In genomic region chr2:10717630-10718029, GRCh38 we compare ENCODE assay signal across 13 cellular contexts. TPM values are rescaled to one million over a fixed set of nuclear protein-coding genes. Genes with fewer than 3 reads are reported as not detected.
DNase-seq lines count a peak whose midpoint lies in the region; ATAC-seq and TF ChIP-seq lines count a peak whose summit lies in the region.
"Had no signal": no experiment of that assay in that cellular context is flagged by ENCODE, and none has a peak within 500 bp of the region (broad histone marks: within the 10 kb centered on the region; RNA-seq: fewer than 3 reads in every experiment).

No MANE protein-coding gene starts in this region.

- no peak overlapping the region for H3K4me3 ChIP-seq in RWPE2 (ENCODE audit: severe bottlenecking)
- peak overlapping the region; percentile 10 for H3K4me3 ChIP-seq in retinal pigment epithelial cell (ENCODE audit: low read length)
- H3K4me3 ChIP-seq: skin epidermis had no signal

- H3K4me1 ChIP-seq in RWPE2 (ENCODE audit: insufficient read depth, poor library complexity, severe bottlenecking) = peaks cover 20% of the 10 kb centered on the region

- H3K27ac ChIP-seq in RWPE2 (ENCODE audit: poor library complexity, severe bottlenecking) = peak overlapping the region; percentile 70

- peak; percentile 76 for DNase-seq in EL
- no peak for DNase-seq in RWPE2 (ENCODE audit: low spot score)
- peak; percentile 81 for DNase-seq in retinal pigment epithelial cell (ENCODE audit: low read depth)
- DNase-seq in stimulated activated CD4-positive, alpha-beta T cell treated with anti-CD3 and anti-CD28 coated beads, Interleukin-12 subunit alpha, Interleukin-12 subunit beta, amount 100 ng/mL, for 4 hours = no peak
- no peak for DNase-seq in NCI-H748 treated with DMSO at 0.1 percent for 48 hours (lab: John Stamatoyannopoulos, UW)
- DNase-seq in left ventricle myocardium superior = no peak
- DNase-seq: activated T-cell treated with anti-CD3 and anti-CD28 coated beads, Interleukin-2, amount 50 U/mL, for 48 hours; NCI-H1930; RPMI8226 had no signal

- TF ChIP-seq CTCF in RWPE2 (IDR thresholded peaks at IDR 0.05; ENCODE audit: poor library complexity, severe bottlenecking) (no peak), retinal pigment epithelial cell (conservative IDR thresholded peaks at IDR 0.05; ENCODE audit: low read depth, low read length) (no peak)

- ATAC-seq in RWPE2 (ENCODE audit: low read depth) = peak; percentile 83
- peak; percentile 86 for ATAC-seq in esophagus mucosa
- ATAC-seq in GM18502 (IDR thresholded peaks at IDR 0.05; ENCODE audit: poor library complexity, unreplicated experiment) = no peak
- ATAC-seq in left ventricle myocardium superior = no peak

- peaks cover 28% of the 10 kb centered on the region for H3K27me3 ChIP-seq in RWPE2 (ENCODE audit: insufficient read depth, poor library complexity, severe bottlenecking)

- no peaks in the 10 kb centered on the region for H3K9me3 ChIP-seq in RWPE2 (ENCODE audit: severe bottlenecking)

- intact Hi-C loops in left ventricle myocardium superior (cut with micrococcal nuclease) = no loop called here

- H3K36me3 ChIP-seq in RWPE2 (ENCODE audit: low read depth) = no peaks in the 10 kb centered on the region

RNA-seq across cellular contexts. Expression of gene ATP6V1C2, which starts 3.8 kb away (rescaled TPM):
- total RNA-seq in esophagus mucosa (5.1 TPM), left ventricle myocardium superior (2.7 TPM)
- total RNA-seq: HT-29 had no signal

RNA-seq across cellular contexts. Expression of gene NOL10, which starts 27.9 kb away (rescaled TPM):
- 16.7 TPM for total RNA-seq in esophagus mucosa
- 19.1 TPM for total RNA-seq in left ventricle myocardium superior

Comparison
In these comparisons a context has a peak if more than half of its experiments do, and no peak if none do; other contexts are left out.
1. DNase-seq: peak in EL (single experiment) and retinal pigment epithelial cell (single experiment); none in RWPE2 (single experiment), stimulated activated CD4-positive, alpha-beta T cell treated with anti-CD3 and anti-CD28 coated beads, Interleukin-12 subunit alpha, Interleukin-12 subunit beta, amount 100 ng/mL, for 4 hours (single experiment), NCI-H748 treated with DMSO at 0.1 percent for 48 hours (single experiment) and left ventricle myocardium superior (single experiment).
2. ATAC-seq: peak in RWPE2 (single experiment) and esophagus mucosa (single experiment); none in GM18502 (single experiment) and left ventricle myocardium superior (single experiment).